Comparison of ENCODE assay signal across 18 cellular contexts in the genomic region with DNA sequence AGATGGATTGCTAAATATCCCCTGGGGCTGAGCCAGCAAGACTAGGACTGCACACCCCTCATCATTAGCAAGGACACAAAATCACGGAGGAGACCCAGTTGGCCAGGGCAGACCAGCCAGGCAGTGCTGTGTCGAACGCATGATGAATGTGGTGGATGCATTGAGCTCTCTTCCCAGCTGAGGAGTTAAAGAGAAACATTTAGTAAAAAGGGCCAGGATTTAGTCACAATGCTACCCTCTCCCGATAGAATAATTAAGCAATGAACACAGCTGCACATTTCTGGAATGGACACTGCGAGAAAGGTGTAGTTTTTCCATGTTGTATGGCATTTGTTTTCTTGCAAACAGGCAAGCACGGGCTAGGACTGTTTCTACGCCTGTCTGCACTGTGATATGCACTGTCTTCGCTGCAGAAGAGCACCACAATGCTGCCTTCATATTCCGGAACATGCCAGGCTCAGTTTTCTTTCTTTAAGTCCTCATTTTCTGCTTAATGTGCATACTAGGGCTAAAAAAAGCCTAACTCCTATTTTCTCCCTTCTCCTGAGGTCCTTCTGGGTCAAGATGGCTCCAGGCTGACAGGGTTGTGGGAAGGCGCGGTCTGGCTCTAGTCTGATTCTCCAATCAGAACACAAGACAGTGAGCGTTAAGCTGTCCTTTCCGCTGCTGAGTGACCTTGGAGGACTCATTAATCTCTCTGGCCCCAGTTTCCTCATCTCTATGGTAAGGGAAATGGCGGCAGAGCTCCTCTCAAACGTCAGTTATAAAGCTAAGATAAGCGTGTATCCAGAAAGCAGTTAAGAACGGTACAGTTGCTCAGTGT.
DNase-seq lines count a peak whose midpoint lies in the region; ATAC-seq and TF ChIP-seq lines count a peak whose summit lies in the region.
"Had no signal": no experiment of that assay in that cellular context is flagged by ENCODE, and none has a peak within 500 bp of the region (broad histone marks: within the 10 kb centered on the region; RNA-seq: fewer than 3 reads in every experiment).

No MANE protein-coding gene starts in this region.

- DNase-seq in OCI-M1 (lab: John Stamatoyannopoulos, UW) (peak; percentile 30), caudate nucleus (lab: John Stamatoyannopoulos, UW) (peak in 20 of 61 donors; percentile 12 to 67 (median 38)), midbrain (lab: John Stamatoyannopoulos, UW) (peak; percentile 38), PC-3 (no peak)
- DNase-seq: BE2C; Calu3; CD4-positive, alpha-beta memory T cell; DMS53; KBM-7; NCI-H1436; NCI-H2029; NCI-H2171; NCI-H446 had no signal

- H3F3A ChIP-seq in PC-3 (ENCODE audit: low read length, unreplicated experiment) = no peaks in the 10 kb centered on the region

- H3K36me3 ChIP-seq in PC-3 (ENCODE audit: low read depth, low read length) = no peaks in the 10 kb centered on the region
- H3K36me3 ChIP-seq: BE2C had no signal

- intact Hi-C loops in PC-3 (cut with micrococcal nuclease) = loop anchor here (5.0 to 10.0 kb wide), 3 partner anchors 118 to 1755 kb away; no protein-coding TSS in a partner anchor

- ATAC-seq in PC-3 (no peak), GM21528 (IDR thresholded peaks at IDR 0.05; ENCODE audit: low FRiP score, unreplicated experiment) (no peak)
- ATAC-seq in activated CD4-positive, CD25-positive, alpha-beta regulatory T cell treated with anti-CD3 and anti-CD28 coated beads, Interleukin-2, amount 50 U/mL, for 24 hours = no peak
- ATAC-seq: HCT116 had no signal

- no peak overlapping the region for H3K4me3 ChIP-seq in PC-3 (ENCODE audit: low read length)
- H3K4me3 ChIP-seq: SK-N-MC had no signal

- POLR2A ChIA-PET in PC-3 (lab: Charles Lee; ENCODE audit: unreplicated experiment) = no interaction called here

- H3K9ac ChIP-seq in PC-3 (ENCODE audit: low read length) = no peak overlapping the region

- H3K9me2 ChIP-seq in PC-3 (replicated peaks; ENCODE audit: low read length) = no peaks in the 10 kb centered on the region

- TF ChIP-seq CTCF in PC-3 (conservative IDR thresholded peaks at IDR 0.05; ENCODE audit: low read depth, low read length) = no peak

- BruUV-seq in PC-3 (replicated peaks; lab: Mats Ljungman, UMichigan) = no TSS peak

- H3K27me3 ChIP-seq in PC-3 (ENCODE audit: low read length) = no peaks in the 10 kb centered on the region
- H3K27me3 ChIP-seq: BE2C had no signal

- H4K20me1 ChIP-seq in PC-3 (ENCODE audit: low read length) = no peaks in the 10 kb centered on the region

- H3K79me2 ChIP-seq in PC-3 (ENCODE audit: low read length) = no peaks in the 10 kb centered on the region

- H3K27ac ChIP-seq in caudate nucleus (ENCODE audit: low read depth, low read length) = peak overlapping the region; percentile 88
- H3K27ac ChIP-seq in temporal lobe (ENCODE audit: low read depth, low read length) = peak overlapping the region; percentile 62
- H3K27ac ChIP-seq in PC-3 (ENCODE audit: low read length) = no peak overlapping the region
- H3K27ac ChIP-seq: SK-N-MC had no signal

- no peak overlapping the region for H2AFZ ChIP-seq in PC-3 (ENCODE audit: low read length)

- H3K9me3 ChIP-seq in PC-3 (ENCODE audit: low read length) = no peaks in the 10 kb centered on the region
- H3K9me3 ChIP-seq: BE2C had no signal

- CTCF ChIA-PET in PC-3 (lab: Charles Lee) = no interaction called here

- H3K4me1 ChIP-seq in PC-3 (ENCODE audit: insufficient read depth, low read length) = no peaks in the 10 kb centered on the region
- H3K4me1 ChIP-seq: BE2C had no signal

- H3K4me2 ChIP-seq in PC-3 (ENCODE audit: low read length) = no peak overlapping the region
